In the genomic region with DNA sequence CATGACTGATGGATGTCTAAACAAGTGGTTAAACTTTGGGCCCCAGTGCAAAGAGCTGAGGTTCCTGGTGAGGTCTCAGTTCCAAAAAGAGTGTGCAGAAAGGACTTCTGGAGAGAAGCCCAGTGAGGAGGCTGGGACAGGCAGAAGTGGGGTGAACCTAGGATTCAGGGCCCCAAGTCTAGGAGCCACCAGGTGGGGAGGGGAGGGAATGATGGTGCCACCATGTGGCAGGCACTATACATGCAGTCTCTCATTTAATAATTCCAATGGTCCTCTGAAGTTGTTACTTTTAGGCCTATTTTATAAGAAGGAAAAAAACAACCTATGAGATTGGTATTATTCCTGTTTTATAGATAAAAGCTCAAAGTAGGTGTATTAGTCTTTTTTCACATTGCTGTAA, we compare ENCODE assay signal across 9 cellular contexts.
DNase-seq lines count a peak whose midpoint lies in the region; ATAC-seq and TF ChIP-seq lines count a peak whose summit lies in the region.
"Had no signal": no experiment of that assay in that cellular context is flagged by ENCODE, and none has a peak within 500 bp of the region (broad histone marks: within the 10 kb centered on the region; RNA-seq: fewer than 3 reads in every experiment).

No MANE protein-coding gene starts in this region.

- intact Hi-C loops in posterior cingulate gyrus (cut with DNase I), result no loop called here
- intact Hi-C loops in left ventricle myocardium inferior (cut with micrococcal nuclease), result no loop called here

- peak; percentile 61 for TF ChIP-seq CTCF in GM12872 (IDR thresholded peaks at IDR 0.05; ENCODE audit: insufficient read depth, low read depth, low read length)
- peak; percentile 42 for TF ChIP-seq CTCF in HFF-Myc (IDR thresholded peaks at IDR 0.05; ENCODE audit: low read depth, low read length, missing control alignments)
- peak; percentile 20 for TF ChIP-seq CTCF in liver (IDR thresholded peaks at IDR 0.05; ENCODE audit: low read depth, low read length, missing input control)
- TF ChIP-seq CTCF in left ventricle myocardium inferior (IDR thresholded peaks at IDR 0.05; ENCODE audit: borderline replicate concordance), result no peak

- H3K4me3 ChIP-seq in HFF-Myc (replicated peaks; ENCODE audit: low read depth, low read length), result no peak overlapping the region
- no peak overlapping the region for H3K4me3 ChIP-seq in liver (ENCODE audit: low read depth in 1 of 3, low read length in 3 of 3)
- H3K4me3 ChIP-seq in left ventricle myocardium inferior, result no peak overlapping the region

- DNase-seq in HFF-Myc (ENCODE audit: extremely low read depth, low read depth) (no peak), RKO (ENCODE audit: low spot score) (peak; percentile 8), DMS114 treated with DMSO at 0.1 percent for 48 hours (lab: John Stamatoyannopoulos, UW; ENCODE audit: unreplicated experiment) (no peak), posterior cingulate gyrus (no peak), left ventricle myocardium inferior (no peak)
- DNase-seq: NCI-H2029 treated with DMSO at 0.1 percent for 48 hours had no signal

- no peak for ATAC-seq in GM18873 (IDR thresholded peaks at IDR 0.05; ENCODE audit: low FRiP score, unreplicated experiment)

- H3K4me1 ChIP-seq in liver (ENCODE audit: control insufficient read depth in 4 of 4, insufficient read depth in 4 of 4, low read length in 3 of 4) (no peaks in the 10 kb centered on the region), left ventricle myocardium inferior (no peaks in the 10 kb centered on the region)

- H3K27me3 ChIP-seq in liver (ENCODE audit: control insufficient read depth in 4 of 4, insufficient read depth in 4 of 4, low read length in 3 of 4), result no peaks in the 10 kb centered on the region
- no peaks in the 10 kb centered on the region for H3K27me3 ChIP-seq in left ventricle myocardium inferior (ENCODE audit: low read depth)

- H3K36me3 ChIP-seq in liver (ENCODE audit: control insufficient read depth in 4 of 4, insufficient read depth in 3 of 4, low read depth in 1 of 4, low read length in 3 of 4) (no peaks in the 10 kb centered on the region), left ventricle myocardium inferior (no peaks in the 10 kb centered on the region)

- H3K9me3 ChIP-seq in liver (ENCODE audit: control insufficient read depth in 4 of 4, low read length in 3 of 4), result no peaks in the 10 kb centered on the region
- no peaks in the 10 kb centered on the region for H3K9me3 ChIP-seq in left ventricle myocardium inferior (replicated peaks)

- no peak overlapping the region for H3K27ac ChIP-seq in liver (ENCODE audit: low read depth in 1 of 2, low read length in 2 of 2)
- no peak overlapping the region for H3K27ac ChIP-seq in left ventricle myocardium inferior (replicated peaks)

- H3K9ac ChIP-seq in liver (ENCODE audit: low read depth in 1 of 2, low read length in 2 of 2), result no peak overlapping the region

- TF ChIP-seq RAD21 in liver (IDR thresholded peaks at IDR 0.05), result peak in 1 of 2 donors; percentile 63

TF ChIP-seq in liver, 16 proteins besides CTCF, POLR2A, EP300 and RAD21:
- TF ChIP-seq JUND (IDR thresholded peaks at IDR 0.05), result no peak
- TF ChIP-seq HNF4A (conservative IDR thresholded peaks at IDR 0.05), result no peak
